In genomic region chr21:23789864-23790263, GRCh38 we compare ENCODE assay signal across 28 cellular contexts.
"Had no signal": no experiment of that assay in that cellular context is flagged by ENCODE, and none has a peak within 500 bp of the region (broad histone marks: within the 10 kb centered on the region; RNA-seq: fewer than 3 reads in every experiment).

No MANE protein-coding gene starts in this region.

- ATAC-seq: effector memory CD8-positive, alpha-beta T cell; esophagus mucosa; foreskin keratinocyte; gastrocnemius medialis; gastroesophageal sphincter; heart left ventricle; heart right ventricle had no signal

- H3K27ac ChIP-seq: colonic mucosa, coronary artery, dorsolateral prefrontal cortex, epithelial cell of prostate, esophagus muscularis mucosa, esophagus squamous epithelium, foreskin keratinocyte, gastrocnemius medialis, gastroesophageal sphincter, heart left ventricle, heart right ventricle, hepatocyte had no signal

- H3K36me3 ChIP-seq: colonic mucosa, esophagus muscularis mucosa, esophagus squamous epithelium, gastrocnemius medialis, gastroesophageal sphincter, heart left ventricle, heart right ventricle had no signal

- FAIRE-seq: endometrium, endothelial cell of umbilical vein, frontal cortex had no signal

- DNase-seq: colonic mucosa; cortex of kidney; dermis blood vessel endothelial cell; dorsolateral prefrontal cortex; effector CD4-positive, alpha-beta T cell; effector CD8-positive, alpha-beta T cell; effector memory CD4-positive, alpha-beta T cell; effector memory CD8-positive, alpha-beta T cell; endodermal cell; erythroblast; esophagus squamous epithelium; foreskin fibroblast; foreskin keratinocyte; foreskin melanocyte; gastrocnemius medialis; glutamatergic neuron; head of caudate nucleus; heart left ventricle; heart right ventricle had no signal

- H3K4me3 ChIP-seq: colonic mucosa, coronary artery, dorsolateral prefrontal cortex, esophagus muscularis mucosa, esophagus squamous epithelium, gastrocnemius medialis, gastroesophageal sphincter, heart left ventricle, heart right ventricle, hepatocyte had no signal

- H3K4me2 ChIP-seq: hepatocyte had no signal

- H3K4me1 ChIP-seq: colonic mucosa, esophagus muscularis mucosa, esophagus squamous epithelium, foreskin keratinocyte, gastrocnemius medialis, gastroesophageal sphincter, heart left ventricle, heart right ventricle had no signal

- H3K9me3 ChIP-seq: colonic mucosa, esophagus muscularis mucosa, esophagus squamous epithelium, gastrocnemius medialis, gastroesophageal sphincter, heart left ventricle, heart right ventricle had no signal

- H2AFZ ChIP-seq: hepatocyte had no signal

- H3K79me2 ChIP-seq: hepatocyte had no signal

- H3K27me3 ChIP-seq: colonic mucosa, dorsolateral prefrontal cortex, esophagus muscularis mucosa, esophagus squamous epithelium, foreskin keratinocyte, gastrocnemius medialis, gastroesophageal sphincter, heart left ventricle, heart right ventricle, hepatocyte had no signal
